ENCODE assay signal across 17 cellular contexts in genomic region chr12:13242926-13243325, GRCh38.
"Had no signal": no experiment of that assay in that cellular context is flagged by ENCODE, and none has a peak within 500 bp of the region (broad histone marks: within the 10 kb centered on the region; RNA-seq: fewer than 3 reads in every experiment).

No MANE protein-coding gene starts in this region.

- H3K9me3 ChIP-seq: gastroesophageal sphincter, neutrophil, psoas muscle, spleen, uterus had no signal

- H3K4me3 ChIP-seq: dorsolateral prefrontal cortex, gastroesophageal sphincter, psoas muscle, spleen, uterus had no signal

- H3K4me1 ChIP-seq: gastroesophageal sphincter, psoas muscle, spleen, uterus had no signal

- H3K27ac ChIP-seq: dorsolateral prefrontal cortex, gastroesophageal sphincter, neutrophil, psoas muscle, spleen, uterus had no signal

- H3K36me3 ChIP-seq: gastroesophageal sphincter, neutrophil, spleen, uterus had no signal

- H3K27me3 ChIP-seq: dorsolateral prefrontal cortex, gastroesophageal sphincter, uterus had no signal

- DNase-seq: cortex of kidney; dorsolateral prefrontal cortex; effector CD8-positive, alpha-beta T cell; glutamatergic neuron; naive thymus-derived CD8-positive, alpha-beta T cell; psoas muscle; retina; spleen; stimulated activated CD4-positive, alpha-beta T cell treated with anti-CD3 and anti-CD28 coated beads, Interleukin-15, amount 100 ng/mL, for 24 hours; stimulated activated CD4-positive, alpha-beta T cell treated with anti-CD3 and anti-CD28 coated beads, Interleukin-2, amount 100 ng/mL, for 24 hours; stimulated activated CD4-positive, alpha-beta T cell treated with anti-CD3 and anti-CD28 coated beads, Interleukin-4, amount 100 ng/mL, for 4 hours; stimulated activated naive B cell treated with anti-CD40 and anti-IgM and Interleukin-4, amounts not matched to agents 10 μg/mL and 1 μg/mL and 100 μg/mL, for 72 hours; stimulated activated naive CD8-positive, alpha-beta T cell treated with anti-CD3 and anti-CD28 coated beads, Interleukin-15, amount 100 ng/mL, for 72 hours; uterus had no signal

- ATAC-seq: gastroesophageal sphincter; naive thymus-derived CD8-positive, alpha-beta T cell; psoas muscle; sciatic nerve; stimulated activated naive B cell treated with anti-CD40 and anti-IgM and Interleukin-4, amounts not matched to agents 10 μg/mL and 1 μg/mL and 100 μg/mL, for 72 hours; stimulated activated naive CD8-positive, alpha-beta T cell treated with anti-CD3 and anti-CD28 coated beads, Interleukin-15, amount 100 ng/mL, for 72 hours had no signal
